Comparison of ENCODE assay signal across 25 cellular contexts in genomic region chr3:146380052-146380451, GRCh38.
"Had no signal": no experiment of that assay in that cellular context is flagged by ENCODE, and none has a peak within 500 bp of the region (broad histone marks: within the 10 kb centered on the region; RNA-seq: fewer than 3 reads in every experiment).

No MANE protein-coding gene starts in this region.

- ATAC-seq: activated CD8-positive, alpha-beta T cell treated with anti-CD3 and anti-CD28 coated beads, Interleukin-2, amount 10 ng/mL, durations not matched to agents 7 days and 5 days; activated naive CD4-positive, alpha-beta T cell treated with anti-CD3 and anti-CD28 coated beads, Interleukin-2, amount 50 U/mL, for 72 hours; activated naive CD8-positive, alpha-beta T cell treated with anti-CD3 and anti-CD28 coated beads, Interleukin-2, amount 50 U/mL, for 24 hours; body of pancreas; PC-3; T-helper 17 cell; WTC11 had no signal

- DNase-seq: activated CD4-positive, alpha-beta T cell treated with anti-CD3 and anti-CD28 coated beads for 48 hours; activated CD4-positive, alpha-beta T cell treated with anti-CD3 and anti-CD28 coated beads, Interleukin-2, amount 50 U/mL, for 4 hours; activated CD4-positive, CD25-positive, alpha-beta regulatory T cell treated with anti-CD3 and anti-CD28 coated beads, Interleukin-2, amount 50 U/mL, for 72 hours; activated CD8-positive, alpha-beta T cell treated with anti-CD3 and anti-CD28 coated beads, Interleukin-2, amount 10 ng/mL, durations not matched to agents 7 days and 5 days; activated effector memory CD4-positive, alpha-beta T cell treated with Interleukin-2 at 50 U/mL for 16 hours; activated naive CD4-positive, alpha-beta T cell treated with Interleukin-2 at 50 U/mL for 16 hours; activated naive CD8-positive, alpha-beta T cell treated with anti-CD3 and anti-CD28 coated beads, Interleukin-2, amount 50 U/mL, for 24 hours; activated T-cell treated with anti-CD3 and anti-CD28 coated beads, Interleukin-2, amount 50 U/mL, for 24 hours; amniotic stem cell; body of pancreas; Karpas-422; MM.1S; NCI-H1105; NCI-H1436; NCI-H187; NCI-H2081; NCI-H345; NCI-H510A; NCI-H526 treated with DMSO at 0.1 percent for 48 hours; PC-3; SHP77; T-helper 17 cell; T-helper 9 cell had no signal
